7 cellular contexts compared by ENCODE assay signal in genomic region chr1:35557118-35557610, GRCh38. TPM values are rescaled to one million over a fixed set of nuclear protein-coding genes. Genes with fewer than 3 reads are reported as not detected.
DNase-seq lines count a peak whose midpoint lies in the region; ATAC-seq and TF ChIP-seq lines count a peak whose summit lies in the region.

TSS of gene KIAA0319L (minus strand) at chr1:35557403. CDS start at chr1:35554491, 2,912 bp downstream.

- no peaks in the 10 kb centered on the region for H3K9me3 Mint-ChIP-seq in MCF 10A (ENCODE audit: unreplicated experiment)

- H3K36me3 ChIP-seq in OCI-LY1 (ENCODE audit: insufficient read depth, low read length) (peaks cover 14% of the 10 kb centered on the region), iPS-20b (ENCODE audit: insufficient read depth, low read depth, low read length) (peaks cover 40% of the 10 kb centered on the region), sigmoid colon (peaks cover 0 to 27% (median 5%) of the 10 kb centered on the region in 4 donors)

- peak within 1 kb of the TSS; percentile 93 for H3K4me2 ChIP-seq in OCI-LY1 (ENCODE audit: low read length)

- H3F3A ChIP-seq in OCI-LY1 (ENCODE audit: insufficient read depth, low read length), result peaks cover 6% of the 10 kb centered on the region; the same call in 1 of the 2 replicates

- H3K4me3 Mint-ChIP-seq in MCF 10A (ENCODE audit: unreplicated experiment), result peak within 1 kb of the TSS; percentile 94

- ATAC-seq in GM19455 (IDR thresholded peaks at IDR 0.05; ENCODE audit: unreplicated experiment) (peak; percentile 88), HG03460 (IDR thresholded peaks at IDR 0.05; ENCODE audit: unreplicated experiment) (peak; percentile 77)

- no peaks in the 10 kb centered on the region for H3K9me2 ChIP-seq in OCI-LY1 (ENCODE audit: low read depth, low read length)

- TF ChIP-seq CTCF in OCI-LY1 (IDR thresholded peaks at IDR 0.05; ENCODE audit: low read length) (no peak), MCF 10A (IDR thresholded peaks at IDR 0.05; ENCODE audit: unreplicated experiment) (no peak), sigmoid colon (IDR thresholded peaks at IDR 0.05) (no peak)

- H3K36me3 Mint-ChIP-seq in MCF 10A (ENCODE audit: insufficient read depth, unreplicated experiment), result peaks cover 32% of the 10 kb centered on the region

- H3K4me1 ChIP-seq in OCI-LY1 (ENCODE audit: insufficient read depth, low read length, severe bottlenecking), result peaks cover 39% of the 10 kb centered on the region
- H3K4me1 ChIP-seq in iPS-20b (ENCODE audit: insufficient read depth, low read length), result peaks cover 28% of the 10 kb centered on the region
- peaks cover 0 to 68% (median 63%) of the 10 kb centered on the region in 4 donors for H3K4me1 ChIP-seq in sigmoid colon

- H3K27me3 ChIP-seq in OCI-LY1 (ENCODE audit: insufficient read depth, low read length), result no peaks in the 10 kb centered on the region
- H3K27me3 ChIP-seq in iPS-20b (ENCODE audit: insufficient read depth, low read length), result no peaks in the 10 kb centered on the region
- no peaks in the 10 kb centered on the region for H3K27me3 ChIP-seq in sigmoid colon

- TF ChIP-seq EP300 in sigmoid colon (IDR thresholded peaks at IDR 0.05), result no peak

- intact Hi-C loops in MCF 10A (cut with micrococcal nuclease), result loop anchor here (2.0 kb wide), 1 partner anchor 108 kb away; no protein-coding TSS in a partner anchor
- intact Hi-C loops in sigmoid colon (cut with DNase I), result no loop called here

- no TSS peak for BruUV-seq in MCF 10A (replicated peaks; lab: Mats Ljungman, UMichigan)

- H3K27ac ChIP-seq in OCI-LY1 (ENCODE audit: low read depth, low read length, poor library complexity, severe bottlenecking), result peak within 1 kb of the TSS; percentile 79
- peak within 1 kb of the TSS; percentile 72 for H3K27ac ChIP-seq in iPS-20b (ENCODE audit: low read length)
- peak within 1 kb of the TSS; percentile 89 to 99 (median 96) for H3K27ac ChIP-seq in sigmoid colon

- no peaks in the 10 kb centered on the region for H4K20me1 ChIP-seq in OCI-LY1 (ENCODE audit: insufficient read depth, low read length)

- DNase-seq in ELR (ENCODE audit: low read depth) (peak; percentile 85), MCF 10A (ENCODE audit: unreplicated experiment) (peak; percentile 88), sigmoid colon (peak; percentile 94)

- H3K4me3 ChIP-seq in OCI-LY1 (ENCODE audit: low read depth, low read length, poor library complexity, severe bottlenecking), result peak within 1 kb of the TSS; percentile 88
- H3K4me3 ChIP-seq in iPS-20b (ENCODE audit: low read length), result peak within 1 kb of the TSS; percentile 82
- H3K4me3 ChIP-seq in sigmoid colon, result peak within 1 kb of the TSS; percentile 67 to 91 (median 81)

- peak within 1 kb of the TSS; percentile 93 for H3K27ac Mint-ChIP-seq in MCF 10A (ENCODE audit: low read depth, unreplicated experiment)

- H3K9ac ChIP-seq in OCI-LY1 (ENCODE audit: low read length) (peak within 1 kb of the TSS; percentile 82), iPS-20b (ENCODE audit: low read depth, low read length) (peak within 1 kb of the TSS; percentile 79)

- peak within 1 kb of the TSS; percentile 17; the same call in 1 of the 2 replicates for H2AFZ ChIP-seq in OCI-LY1 (ENCODE audit: low read length)

- TF ChIP-seq POLR2A in sigmoid colon (IDR thresholded peaks at IDR 0.05), result peak; percentile 38 to 65

- 1% methylated on average over 39 of the region's 39 CpGs for WGBS in sigmoid colon, 2 donors

- H3K79me2 ChIP-seq in OCI-LY1 (ENCODE audit: insufficient read depth, low read length), result no peaks in the 10 kb centered on the region; the same call in 1 of the 2 replicates

- POLR2A ChIA-PET in MCF 10A (lab: Yijun Ruan, JAX), result interaction anchor here (0.6 to 9.9 kb wide), 17 partner anchors 8 to 364 kb away, joined by 3 to 212 read pairs (median 7); partner anchors contain the start of genes CLSPN, PSMB2 and SFPQ

- CTCF ChIA-PET in MCF 10A (lab: Yijun Ruan, JAX), result interaction anchor here (0.6 to 3.4 kb wide), 12 partner anchors 11 to 798 kb away, joined by 3 to 31 read pairs (median 4); no protein-coding TSS in a partner anchor

- no peaks in the 10 kb centered on the region for H3K9me3 ChIP-seq in OCI-LY1 (ENCODE audit: low read length)
- no peaks in the 10 kb centered on the region for H3K9me3 ChIP-seq in iPS-20b (ENCODE audit: insufficient read depth, low read depth, low read length)
- H3K9me3 ChIP-seq in sigmoid colon, result no peaks in the 10 kb centered on the region

- H3K27me3 Mint-ChIP-seq in MCF 10A (ENCODE audit: insufficient read depth, unreplicated experiment), result no peaks in the 10 kb centered on the region

- peaks cover 50% of the 10 kb centered on the region for H3K4me1 Mint-ChIP-seq in MCF 10A (ENCODE audit: insufficient read depth, unreplicated experiment)

RNA-seq across cellular contexts. Expression of gene KIAA0319L, which starts in this region (rescaled TPM):
- total RNA-seq in MCF 10A (2022), result 50.7 and 56.8 TPM in 2 replicates
- 10 to 100 TPM; 24.8 to 50.4 (median 34.8) TPM for total RNA-seq in sigmoid colon
- polyA plus RNA-seq in sigmoid colon, result 10 to 100 TPM in 2 of 3 donors, 1 to 10 TPM in 1; 8.3 to 36.9 (median 10.2) TPM

Comparison
In these comparisons a context has a peak if more than half of its experiments do, and no peak if none do; other contexts are left out.
1. Peak in every context shown above with its lines: DNase-seq, ATAC-seq, H3K4me3 ChIP-seq and H3K27ac ChIP-seq.